Comparison of ENCODE assay signal across 11 cellular contexts in the genomic region with DNA sequence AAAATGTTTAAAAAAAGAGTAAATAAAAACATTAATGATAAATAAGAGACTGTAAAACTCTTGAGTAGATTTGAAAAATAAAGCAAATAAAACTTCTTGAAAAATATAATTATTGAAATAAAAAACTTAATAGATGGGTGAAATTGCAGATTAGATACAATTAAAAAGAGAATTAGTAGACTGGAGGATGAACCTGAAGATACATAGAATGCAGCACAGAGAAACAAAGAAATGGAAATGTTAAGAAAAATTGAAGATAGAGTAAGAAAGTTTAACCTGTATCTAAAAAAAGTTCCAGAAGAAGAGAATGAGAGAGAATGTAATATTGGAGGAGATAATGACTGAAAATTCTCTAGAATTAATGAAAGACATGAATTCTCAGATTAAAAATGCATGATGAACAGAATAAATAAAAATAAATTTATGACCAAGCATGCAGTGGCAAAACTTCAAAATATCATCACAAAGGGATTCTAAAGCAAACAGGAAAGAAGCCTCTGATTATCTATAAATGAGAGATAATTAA.
"Had no signal": no experiment of that assay in that cellular context is flagged by ENCODE, and none has a peak within 500 bp of the region (broad histone marks: within the 10 kb centered on the region; RNA-seq: fewer than 3 reads in every experiment).

No MANE protein-coding gene starts in this region.

- DNase-seq: GM23248, GOT3, H7, H9, HCEC 1CT, HFFc6 had no signal

- H2AFZ ChIP-seq: GM23248, GM23338 had no signal

- H3K27ac ChIP-seq: GM23248 had no signal

- H3K9ac ChIP-seq: GM23248 had no signal

- H3K9me3 ChIP-seq: HAP-1 had no signal

- H3K36me3 ChIP-seq: HAP-1 had no signal

- FAIRE-seq: H1, H54 had no signal

- H3K4me1 ChIP-seq: HAP-1 had no signal

- H3K4me3 ChIP-seq: GM23248, GM23338, HAP-1 had no signal

- H3K4me2 ChIP-seq: GM23338 had no signal

- ATAC-seq: GM23338, HCT116 had no signal
